ENCODE assay signal across 8 cellular contexts in the genomic region with DNA sequence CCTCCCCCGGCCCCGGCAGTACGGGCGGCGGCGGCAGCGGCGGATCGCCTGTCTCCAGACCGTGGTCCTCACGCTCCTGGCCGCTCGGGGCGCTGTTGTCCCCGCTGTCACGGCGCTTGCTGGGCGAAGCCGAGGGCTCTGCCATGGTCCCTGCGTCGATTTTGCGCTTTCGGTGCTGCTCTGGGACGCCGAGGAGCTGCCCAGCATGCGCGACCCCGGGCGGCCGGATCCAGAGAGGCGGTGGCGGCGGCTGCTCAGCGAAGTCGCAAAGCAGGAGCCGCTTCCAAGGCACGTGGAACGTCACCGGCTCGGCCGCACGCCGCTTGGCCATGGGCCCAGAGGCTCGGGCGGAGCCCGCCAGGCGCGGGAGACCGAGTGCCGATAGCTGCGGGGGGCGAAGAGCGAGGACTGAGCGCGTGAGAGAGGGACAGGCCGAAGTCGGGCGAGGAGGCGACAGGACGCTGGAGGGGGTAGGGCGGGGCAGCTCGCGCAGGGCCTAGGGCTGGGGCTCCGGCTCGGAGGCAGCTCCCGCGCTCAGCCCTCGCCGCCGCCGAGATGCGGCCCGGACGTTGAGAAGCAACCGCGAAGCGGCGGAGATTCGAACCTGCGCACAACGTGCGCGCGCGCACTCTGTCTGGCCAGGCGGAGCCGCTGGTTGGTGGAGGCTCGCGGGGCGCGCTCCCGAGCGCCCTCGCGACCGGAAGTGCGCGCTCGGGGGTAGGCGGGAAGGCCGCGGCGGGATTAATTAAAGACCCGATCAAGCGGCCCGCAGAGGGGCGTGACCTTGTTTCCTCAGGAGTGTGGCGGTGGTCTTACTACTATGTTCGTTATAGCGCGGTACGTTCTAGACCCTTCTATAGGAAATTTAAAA. TPM values are rescaled to one million over a fixed set of nuclear protein-coding genes. Genes with fewer than 3 reads are reported as not detected.
DNase-seq lines count a peak whose midpoint lies in the region; ATAC-seq, FAIRE-seq and TF ChIP-seq lines count a peak whose summit lies in the region.

A gene with protein sequence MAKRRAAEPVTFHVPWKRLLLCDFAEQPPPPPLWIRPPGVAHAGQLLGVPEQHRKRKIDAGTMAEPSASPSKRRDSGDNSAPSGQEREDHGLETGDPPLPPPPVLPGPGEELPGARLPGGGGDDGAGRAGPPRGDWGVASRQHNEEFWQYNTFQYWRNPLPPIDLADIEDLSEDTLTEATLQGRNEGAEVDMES (minus strand): TSS at position 632 of the 871 bp plus-strand sequence. CDS start 301 bp downstream, at position 331.

- H3K36me3 Mint-ChIP-seq in WTC11, result peaks cover 3% of the 10 kb centered on the region; the same call in 1 of the 2 replicates

- no peaks in the 10 kb centered on the region for H3K9me3 Mint-ChIP-seq in WTC11

- no peaks in the 10 kb centered on the region for H3K36me3 ChIP-seq in bronchial epithelial cell (ENCODE audit: control insufficient read depth, insufficient read depth, low read length)

- H3K4me1 Mint-ChIP-seq in WTC11, result peaks cover 27% of the 10 kb centered on the region

- FAIRE-seq in bronchial epithelial cell (lab: Jason Lieb, UNC), result no peak

- H3K4me3 Mint-ChIP-seq in WTC11, result peak within 1 kb of the TSS; percentile 96

- H3K27me3 ChIP-seq in bronchial epithelial cell (ENCODE audit: control insufficient read depth, insufficient read depth, low read length), result no peaks in the 10 kb centered on the region

- TF ChIP-seq CTCF in WTC11 (IDR thresholded peaks at IDR 0.05) (peak; percentile 78), bronchial epithelial cell (IDR thresholded peaks at IDR 0.05; ENCODE audit: insufficient read depth, low read length, severe bottlenecking) (peak; percentile 92)

- H3K27me3 Mint-ChIP-seq in WTC11 (ENCODE audit: low read depth), result no peaks in the 10 kb centered on the region

- ATAC-seq in GM19025 (IDR thresholded peaks at IDR 0.05; ENCODE audit: low read depth, unreplicated experiment) (peak; percentile 91), HG03280 (IDR thresholded peaks at IDR 0.05; ENCODE audit: unreplicated experiment) (peak; percentile 94), WTC11 (peak; percentile 90)

- CTCF ChIA-PET in WTC11 (lab: Charles Lee), result interaction anchor here (0.6 to 2.9 kb wide), 31 partner anchors 9 to 1400 kb away, joined by 3 to 26 read pairs (median 4); a partner anchor contains a TSS

- DNase-seq in AG20443 (ENCODE audit: low spot score) (peak; percentile 91), NCI-H226 (peak; percentile 84), WTC11 (ENCODE audit: low spot score) (peak; percentile 93), bronchial epithelial cell (ENCODE audit: low read depth) (peak; percentile 63), islet precursor cell (peak; percentile 95)
- peak; percentile 84 to 91 (median 87) for DNase-seq in stimulated activated CD4-positive, alpha-beta T cell treated with anti-CD3 and anti-CD28 coated beads, Interleukin-12 subunit alpha, Interleukin-12 subunit beta, amount 100 ng/mL, for 48 hours (ENCODE audit: low read depth in 2 of 3, low spot score in 1 of 3)

- POLR2A ChIA-PET in WTC11 (lab: Charles Lee), result no interaction called here

- peak within 1 kb of the TSS; percentile 85 for H3K27ac Mint-ChIP-seq in WTC11

- peak within 1 kb of the TSS; percentile 93 for H3K4me3 ChIP-seq in bronchial epithelial cell (ENCODE audit: low read depth, low read length)

TF ChIP-seq in WTC11, 78 proteins besides CTCF, POLR2A, EP300 and RAD21 (continues in another document):
- TF ChIP-seq FOXK1 (CRISPR knock-in tag; IDR thresholded peaks at IDR 0.05), result peak; percentile 38; the same call in 1 of the 2 replicates
- TF ChIP-seq ZNF396 (CRISPR knock-in tag; IDR thresholded peaks at IDR 0.05; ENCODE audit: borderline replicate concordance), result no peak
- TF ChIP-seq ZNF232 (CRISPR knock-in tag; IDR thresholded peaks at IDR 0.05), result no peak
- 0 out of 2 replicates have a peak, but pooled peaks have one; percentile 20 for TF ChIP-seq ZBTB21 (CRISPR knock-in tag; IDR thresholded peaks at IDR 0.05; ENCODE audit: borderline replicate concordance)
- TF ChIP-seq GABPB1 (CRISPR knock-in tag; IDR thresholded peaks at IDR 0.05), result no peak
- TF ChIP-seq, protein P1, sequence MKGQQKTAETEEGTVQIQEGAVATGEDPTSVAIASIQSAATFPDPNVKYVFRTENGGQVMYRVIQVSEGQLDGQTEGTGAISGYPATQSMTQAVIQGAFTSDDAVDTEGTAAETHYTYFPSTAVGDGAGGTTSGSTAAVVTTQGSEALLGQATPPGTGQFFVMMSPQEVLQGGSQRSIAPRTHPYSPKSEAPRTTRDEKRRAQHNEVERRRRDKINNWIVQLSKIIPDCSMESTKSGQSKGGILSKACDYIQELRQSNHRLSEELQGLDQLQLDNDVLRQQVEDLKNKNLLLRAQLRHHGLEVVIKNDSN (CRISPR knock-in tag; IDR thresholded peaks at IDR 0.05), result no peak
- TF ChIP-seq ZNF219 (CRISPR knock-in tag; IDR thresholded peaks at IDR 0.05; ENCODE audit: borderline replicate concordance), result peak; percentile 21; the same call in 1 of the 2 replicates
- 0 out of 2 replicates have a peak, but pooled peaks have one; percentile 15 for TF ChIP-seq SP1 (CRISPR knock-in tag; conservative IDR thresholded peaks at IDR 0.05)
- no peak for TF ChIP-seq HMGA2 (CRISPR knock-in tag; IDR thresholded peaks at IDR 0.05)
- TF ChIP-seq TCF7 (CRISPR knock-in tag; IDR thresholded peaks at IDR 0.05; ENCODE audit: low read depth), result peak; percentile 91; the same call in 1 of the 2 replicates
- TF ChIP-seq RELA (CRISPR knock-in tag; IDR thresholded peaks at IDR 0.05; ENCODE audit: borderline replicate concordance), result peak; percentile 89; the same call in 1 of the 2 replicates
- TF ChIP-seq, protein P2, sequence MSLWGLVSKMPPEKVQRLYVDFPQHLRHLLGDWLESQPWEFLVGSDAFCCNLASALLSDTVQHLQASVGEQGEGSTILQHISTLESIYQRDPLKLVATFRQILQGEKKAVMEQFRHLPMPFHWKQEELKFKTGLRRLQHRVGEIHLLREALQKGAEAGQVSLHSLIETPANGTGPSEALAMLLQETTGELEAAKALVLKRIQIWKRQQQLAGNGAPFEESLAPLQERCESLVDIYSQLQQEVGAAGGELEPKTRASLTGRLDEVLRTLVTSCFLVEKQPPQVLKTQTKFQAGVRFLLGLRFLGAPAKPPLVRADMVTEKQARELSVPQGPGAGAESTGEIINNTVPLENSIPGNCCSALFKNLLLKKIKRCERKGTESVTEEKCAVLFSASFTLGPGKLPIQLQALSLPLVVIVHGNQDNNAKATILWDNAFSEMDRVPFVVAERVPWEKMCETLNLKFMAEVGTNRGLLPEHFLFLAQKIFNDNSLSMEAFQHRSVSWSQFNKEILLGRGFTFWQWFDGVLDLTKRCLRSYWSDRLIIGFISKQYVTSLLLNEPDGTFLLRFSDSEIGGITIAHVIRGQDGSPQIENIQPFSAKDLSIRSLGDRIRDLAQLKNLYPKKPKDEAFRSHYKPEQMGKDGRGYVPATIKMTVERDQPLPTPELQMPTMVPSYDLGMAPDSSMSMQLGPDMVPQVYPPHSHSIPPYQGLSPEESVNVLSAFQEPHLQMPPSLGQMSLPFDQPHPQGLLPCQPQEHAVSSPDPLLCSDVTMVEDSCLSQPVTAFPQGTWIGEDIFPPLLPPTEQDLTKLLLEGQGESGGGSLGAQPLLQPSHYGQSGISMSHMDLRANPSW (CRISPR knock-in tag; conservative IDR thresholded peaks at IDR 0.05; ENCODE audit: low read depth), result no peak
- TF ChIP-seq NFYB (CRISPR knock-in tag; conservative IDR thresholded peaks at IDR 0.05; ENCODE audit: low read depth), result peak; percentile 46; the same call in 1 of the 2 replicates
- peak; percentile 65; the same call in 1 of the 2 replicates for TF ChIP-seq MYBL2 (CRISPR knock-in tag; IDR thresholded peaks at IDR 0.05)
- no peak for TF ChIP-seq FOXJ3 (CRISPR knock-in tag; IDR thresholded peaks at IDR 0.05; ENCODE audit: borderline replicate concordance)
- TF ChIP-seq, protein P3, sequence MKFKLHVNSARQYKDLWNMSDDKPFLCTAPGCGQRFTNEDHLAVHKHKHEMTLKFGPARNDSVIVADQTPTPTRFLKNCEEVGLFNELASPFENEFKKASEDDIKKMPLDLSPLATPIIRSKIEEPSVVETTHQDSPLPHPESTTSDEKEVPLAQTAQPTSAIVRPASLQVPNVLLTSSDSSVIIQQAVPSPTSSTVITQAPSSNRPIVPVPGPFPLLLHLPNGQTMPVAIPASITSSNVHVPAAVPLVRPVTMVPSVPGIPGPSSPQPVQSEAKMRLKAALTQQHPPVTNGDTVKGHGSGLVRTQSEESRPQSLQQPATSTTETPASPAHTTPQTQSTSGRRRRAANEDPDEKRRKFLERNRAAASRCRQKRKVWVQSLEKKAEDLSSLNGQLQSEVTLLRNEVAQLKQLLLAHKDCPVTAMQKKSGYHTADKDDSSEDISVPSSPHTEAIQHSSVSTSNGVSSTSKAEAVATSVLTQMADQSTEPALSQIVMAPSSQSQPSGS (CRISPR knock-in tag; IDR thresholded peaks at IDR 0.05; ENCODE audit: borderline replicate concordance, low read depth), result peak; percentile 74; the same call in 1 of the 2 replicates
- TF ChIP-seq, protein P4, sequence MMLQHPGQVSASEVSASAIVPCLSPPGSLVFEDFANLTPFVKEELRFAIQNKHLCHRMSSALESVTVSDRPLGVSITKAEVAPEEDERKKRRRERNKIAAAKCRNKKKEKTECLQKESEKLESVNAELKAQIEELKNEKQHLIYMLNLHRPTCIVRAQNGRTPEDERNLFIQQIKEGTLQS (CRISPR knock-in tag; conservative IDR thresholded peaks at IDR 0.05), result peak; percentile 69; the same call in 1 of the 2 replicates
- TF ChIP-seq, protein P5, sequence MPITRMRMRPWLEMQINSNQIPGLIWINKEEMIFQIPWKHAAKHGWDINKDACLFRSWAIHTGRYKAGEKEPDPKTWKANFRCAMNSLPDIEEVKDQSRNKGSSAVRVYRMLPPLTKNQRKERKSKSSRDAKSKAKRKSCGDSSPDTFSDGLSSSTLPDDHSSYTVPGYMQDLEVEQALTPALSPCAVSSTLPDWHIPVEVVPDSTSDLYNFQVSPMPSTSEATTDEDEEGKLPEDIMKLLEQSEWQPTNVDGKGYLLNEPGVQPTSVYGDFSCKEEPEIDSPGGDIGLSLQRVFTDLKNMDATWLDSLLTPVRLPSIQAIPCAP (CRISPR knock-in tag; IDR thresholded peaks at IDR 0.05), result peak; percentile 53; the same call in 1 of the 2 replicates
- TF ChIP-seq, protein P6, sequence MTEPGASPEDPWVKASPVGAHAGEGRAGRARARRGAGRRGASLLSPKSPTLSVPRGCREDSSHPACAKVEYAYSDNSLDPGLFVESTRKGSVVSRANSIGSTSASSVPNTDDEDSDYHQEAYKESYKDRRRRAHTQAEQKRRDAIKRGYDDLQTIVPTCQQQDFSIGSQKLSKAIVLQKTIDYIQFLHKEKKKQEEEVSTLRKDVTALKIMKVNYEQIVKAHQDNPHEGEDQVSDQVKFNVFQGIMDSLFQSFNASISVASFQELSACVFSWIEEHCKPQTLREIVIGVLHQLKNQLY (CRISPR knock-in tag; IDR thresholded peaks at IDR 0.05), result peak; percentile 74; the same call in 1 of the 2 replicates
- no peak for TF ChIP-seq CREB1 (CRISPR knock-in tag; IDR thresholded peaks at IDR 0.05)

RNA-seq across cellular contexts. Expression of the gene that starts here (rescaled TPM):
- total RNA-seq in WTC11 (2021) (10.3 to 15.5 TPM (median 14.1 TPM) in 3 replicates), bronchial epithelial cell (3.1 and 3.2 TPM in 2 replicates)

Comparison
In these comparisons a context has a peak if more than half of its experiments do, and no peak if none do; other contexts are left out.
1. Peak in every context shown above with its lines: DNase-seq, ATAC-seq and H3K4me3 ChIP-seq.